Comparison of ENCODE assay signal across 8 cellular contexts in genomic region chr20:5529331-5530142, GRCh38.
DNase-seq lines count a peak whose midpoint lies in the region; FAIRE-seq and TF ChIP-seq lines count a peak whose summit lies in the region.

No MANE protein-coding gene starts in this region.

- 10 to 11% methylated on average over 27 of the region's 27 CpGs for WGBS in GM23248 (ENCODE audit: low coverage in 1 of 2, low lambda C conversion rate in 2 of 2, missing lambda C conversion rate in 2 of 2), 2 experiments

- H3K4me3 ChIP-seq in GM23248: peak overlapping the region; percentile 20; the same call in 1 of the 2 replicates
- H3K4me3 ChIP-seq in LNCaP clone FGC (ENCODE audit: low read depth, low read length): no peak overlapping the region
- no peak overlapping the region for H3K4me3 ChIP-seq in fibroblast of lung (replicated peaks in 1 of 4; ENCODE audit: control extremely low read depth in 1 of 4, insufficient read depth in 1 of 4, low read depth in 3 of 4, low read length in 4 of 4)

- H3K27me3 ChIP-seq in GM23248 (replicated peaks; ENCODE audit: insufficient read depth): no peaks in the 10 kb centered on the region
- H3K27me3 ChIP-seq in fibroblast of lung (ENCODE audit: control insufficient read depth, insufficient read depth, low read length): no peaks in the 10 kb centered on the region

- H3K27me3 Mint-ChIP-seq in nephron progenitor cell (ENCODE audit: low read depth, poor library complexity): peaks cover 4% of the 10 kb centered on the region

- no peak overlapping the region for H3K27ac ChIP-seq in GM23248
- H3K27ac ChIP-seq in fibroblast of lung (ENCODE audit: insufficient read depth, low read length): no peak overlapping the region

- H3K9me3 ChIP-seq in GM23248 (ENCODE audit: low read depth) (no peaks in the 10 kb centered on the region), fibroblast of lung (ENCODE audit: control insufficient read depth, insufficient read depth, low read depth, low read length) (no peaks in the 10 kb centered on the region)

- no peaks in the 10 kb centered on the region for H3K36me3 Mint-ChIP-seq in nephron progenitor cell (ENCODE audit: low read depth)

- in situ Hi-C loops in GM23248 (cut with MboI): loop anchor here (10.0 kb wide), 1 partner anchor 545 kb away; no protein-coding TSS in a partner anchor

- H3K4me1 Mint-ChIP-seq in nephron progenitor cell: peaks cover 13% of the 10 kb centered on the region

- TF ChIP-seq CTCF in LNCaP clone FGC (IDR thresholded peaks at IDR 0.05; ENCODE audit: control insufficient read depth, extremely low read depth, insufficient read depth): peak; percentile 87
- peak; percentile 87 to 94 for TF ChIP-seq CTCF in fibroblast of lung (conservative IDR thresholded peaks at IDR 0.05 in 1 of 2, IDR thresholded peaks at IDR 0.05 in 1 of 2; ENCODE audit: low read depth in 1 of 2, low read length in 2 of 2)
- peak; percentile 60 for TF ChIP-seq CTCF in nephron progenitor cell (IDR thresholded peaks at IDR 0.05)

- peaks cover 16% of the 10 kb centered on the region for H3K4me1 ChIP-seq in GM23248 (ENCODE audit: insufficient read depth)
- peaks cover 2% of the 10 kb centered on the region for H3K4me1 ChIP-seq in fibroblast of lung (ENCODE audit: control insufficient read depth, extremely low read depth, insufficient read depth, low read length)

- no peak for FAIRE-seq in RCC 7860 (lab: Jason Lieb, UNC)

- H3K9me2 ChIP-seq in GM23248 (ENCODE audit: insufficient read depth): no peaks in the 10 kb centered on the region

- H3K9me3 Mint-ChIP-seq in nephron progenitor cell: no peaks in the 10 kb centered on the region

- H3K4me3 Mint-ChIP-seq in nephron progenitor cell: peak overlapping the region; percentile 41

- H4K20me1 ChIP-seq in GM23248 (ENCODE audit: insufficient read depth) (no peaks in the 10 kb centered on the region), fibroblast of lung (ENCODE audit: control insufficient read depth, extremely low read depth, insufficient read depth, low read length) (no peaks in the 10 kb centered on the region)

- H3K4me2 ChIP-seq in GM23248 (ENCODE audit: unreplicated experiment): peak overlapping the region; percentile 48
- peak overlapping the region; percentile 67 for H3K4me2 ChIP-seq in fibroblast of lung (ENCODE audit: extremely low read depth, insufficient read depth, low read length)

- H3K36me3 ChIP-seq in GM23248 (ENCODE audit: low read depth): no peaks in the 10 kb centered on the region
- H3K36me3 ChIP-seq in fibroblast of lung (ENCODE audit: control insufficient read depth, insufficient read depth, low read length): no peaks in the 10 kb centered on the region

- H2AFZ ChIP-seq in GM23248: peak overlapping the region; percentile 53
- H2AFZ ChIP-seq in fibroblast of lung (ENCODE audit: low read length): peak overlapping the region; percentile 18

- H3K9ac ChIP-seq in GM23248: 0 out of 2 replicates have a peak overlapping the region, but pooled peaks have one; percentile 30
- H3K9ac ChIP-seq in fibroblast of lung (ENCODE audit: insufficient read depth, low read length): no peak overlapping the region

- H3K79me2 ChIP-seq in GM23248 (ENCODE audit: insufficient read depth) (no peaks in the 10 kb centered on the region), fibroblast of lung (ENCODE audit: control insufficient read depth, insufficient read depth, low read length) (no peaks in the 10 kb centered on the region)

- peaks cover 12% of the 10 kb centered on the region for H3F3A ChIP-seq in GM23248 (ENCODE audit: insufficient read depth)

- DNase-seq in DMS53 (lab: John Stamatoyannopoulos, UW): peak; percentile 96
- DNase-seq in GM23248: peak; percentile 92
- peak; percentile 34 for DNase-seq in LNCaP clone FGC (ENCODE audit: low read depth)
- DNase-seq in RCC 7860 (ENCODE audit: low spot score): peak; percentile 37
- DNase-seq in activated T-cell treated with anti-CD3 and anti-CD28 coated beads, Interleukin-2, amount 50 U/mL, for 48 hours: peak; percentile 93 to 94
- peak; percentile 59 to 68 for DNase-seq in fibroblast of lung (ENCODE audit: low read depth in 2 of 2)
- peak; percentile 80 for DNase-seq in nephron progenitor cell
- peak; percentile 65 to 85 (median 71) for DNase-seq in stimulated activated naive CD4-positive, alpha-beta T cell (lab: John Stamatoyannopoulos, UW)

- no peak overlapping the region for H3K27ac Mint-ChIP-seq in nephron progenitor cell

Comparison
In these comparisons a context has a peak if more than half of its experiments do, and no peak if none do; other contexts are left out.
1. DNase-seq: peak in every context shown above with its lines; median percentile 96 in DMS53; 94 in activated T-cell treated with anti-CD3 and anti-CD28 coated beads, Interleukin-2, amount 50 U/mL, for 48 hours; 92 in GM23248; 80 in nephron progenitor cell; 71 in stimulated activated naive CD4-positive, alpha-beta T cell; 64 in fibroblast of lung; 37 in RCC 7860; 34 in LNCaP clone FGC.